ENCODE assay signal across 7 cellular contexts in genomic region chr6:167321185-167321584, GRCh38. TPM values are rescaled to one million over a fixed set of nuclear protein-coding genes. Genes with fewer than 3 reads are reported as not detected.
"Had no signal": no experiment of that assay in that cellular context is flagged by ENCODE, and none has a peak within 500 bp of the region (broad histone marks: within the 10 kb centered on the region; RNA-seq: fewer than 3 reads in every experiment).

No MANE protein-coding gene starts in this region.

RNA-seq across cellular contexts. Expression of gene TTLL2, which starts 3.7 kb away (rescaled TPM):
- total RNA-seq: GM23248, H4, H7, HFFc6, HT1080, IMR-90, K562 had no signal
- polyA plus RNA-seq: GM23248, IMR-90, K562 had no signal

RNA-seq across cellular contexts. Expression of gene UNC93A, which starts 30.1 kb away (rescaled TPM):
- total RNA-seq: GM23248, H4, HFFc6, HT1080, IMR-90, K562 had no signal
- polyA plus RNA-seq: GM23248, IMR-90, K562 had no signal
